In the genomic region with DNA sequence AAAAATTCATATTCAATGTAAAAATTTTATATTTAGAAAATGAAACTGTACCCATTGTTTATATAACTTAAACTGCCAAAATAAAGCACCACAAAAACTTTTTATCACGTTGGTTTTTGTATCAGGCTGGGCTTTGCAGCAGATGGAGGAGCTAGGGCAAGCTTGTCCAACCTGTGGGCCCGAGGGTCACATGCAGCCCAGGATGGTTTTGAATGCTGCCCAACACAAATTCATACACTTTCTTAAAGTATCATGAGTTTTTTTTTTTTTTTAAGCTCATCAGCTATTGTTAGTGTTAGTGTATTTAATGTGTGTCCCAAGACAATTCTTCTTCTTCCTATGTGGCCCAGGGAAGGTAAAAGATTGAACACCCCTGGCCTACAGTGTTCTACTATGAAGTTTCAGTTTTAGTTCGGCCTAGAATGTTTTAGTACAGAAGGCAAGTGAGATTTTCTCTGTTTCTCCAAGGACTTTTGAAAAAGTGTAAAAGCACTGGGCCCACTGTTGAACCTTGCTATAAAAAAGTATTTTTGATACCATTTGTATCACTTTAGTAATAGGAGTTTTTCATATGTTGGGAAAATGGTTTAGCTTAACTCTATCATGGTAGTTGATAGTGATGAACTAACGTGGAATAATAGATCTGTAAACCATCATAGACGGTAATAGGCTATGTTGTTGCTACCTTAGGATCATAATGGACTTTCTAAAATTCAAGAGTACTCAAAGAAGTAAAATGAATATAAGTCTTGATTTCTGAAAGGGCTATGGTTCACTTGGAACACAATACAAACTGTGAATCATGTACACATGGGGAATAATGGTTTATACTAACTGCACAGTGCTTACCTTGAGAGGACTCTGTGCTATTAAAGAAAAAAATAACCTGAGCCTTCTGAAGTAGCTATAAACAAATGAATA, we compare ENCODE assay signal across 1 cellular context.
TF ChIP-seq lines count a peak whose summit lies in the region.

No MANE protein-coding gene starts in this region.

TF ChIP-seq in IMR-90, 13 proteins besides CTCF, POLR2A, EP300 and RAD21:
- TF ChIP-seq RCOR1 (IDR thresholded peaks at IDR 0.05; ENCODE audit: insufficient replicate concordance, low read length) = no peak
